8 cellular contexts compared by ENCODE assay signal in genomic region chr6:2765896-2766766, GRCh38. TPM values are rescaled to one million over a fixed set of nuclear protein-coding genes. Genes with fewer than 3 reads are reported as not detected.
DNase-seq lines count a peak whose midpoint lies in the region; ATAC-seq lines count a peak whose summit lies in the region.

No MANE protein-coding gene starts in this region.

- H4K8ac ChIP-seq in mesendoderm (ENCODE audit: low read depth, low read length), result no peak overlapping the region

- H3K4me3 ChIP-seq in ectodermal cell (ENCODE audit: insufficient read depth, low read depth, low read length) (peak overlapping the region; percentile 77), mesendoderm (ENCODE audit: low read length) (peak overlapping the region; percentile 63)

- H3K4me1 Mint-ChIP-seq in stimulated activated naive CD8-positive, alpha-beta T cell treated with anti-CD3 and anti-CD28 coated beads, Interleukin-15, amount 100 ng/mL, for 72 hours, result peaks cover 53% of the 10 kb centered on the region

- no peak overlapping the region for H2BK5ac ChIP-seq in mesendoderm (ENCODE audit: low read length)

- H3K27ac ChIP-seq in ectodermal cell (ENCODE audit: insufficient read depth, low read depth, low read length, poor library complexity, severe bottlenecking) (no peak overlapping the region), mesendoderm (ENCODE audit: low read depth, low read length) (peak overlapping the region; percentile 73)

- peak overlapping the region; percentile 92 for H3K9ac ChIP-seq in mesendoderm (ENCODE audit: low read length)

- peak overlapping the region; percentile 96 for H3K56ac ChIP-seq in mesendoderm (ENCODE audit: low read length)

- H3K36me3 ChIP-seq in ectodermal cell (ENCODE audit: control insufficient read depth, insufficient read depth, low read length) (no peaks in the 10 kb centered on the region), mesendoderm (ENCODE audit: control insufficient read depth, insufficient read depth, low read length) (no peaks in the 10 kb centered on the region)

- peak overlapping the region; percentile 88 to 91 for H3K27ac Mint-ChIP-seq in stimulated activated naive CD8-positive, alpha-beta T cell treated with anti-CD3 and anti-CD28 coated beads, Interleukin-15, amount 100 ng/mL, for 72 hours

- no peak overlapping the region for H4K5ac ChIP-seq in mesendoderm (ENCODE audit: low read length)

- ATAC-seq in GM21360 (IDR thresholded peaks at IDR 0.05; ENCODE audit: unreplicated experiment), result peak; percentile 27
- ATAC-seq in stimulated activated naive CD8-positive, alpha-beta T cell treated with anti-CD3 and anti-CD28 coated beads, Interleukin-15, amount 100 ng/mL, for 72 hours, result peak; percentile 1

- 0 to 1% methylated on average over 91 of the region's 91 CpGs for WGBS in ectodermal cell, 2 experiments
- WGBS in mesendoderm (ENCODE audit: extremely low coverage, insufficient coverage, low lambda C conversion rate), result no CpG with 5 or more reads among the region's 91 CpGs

- peaks cover 38% of the 10 kb centered on the region for H3K79me2 ChIP-seq in mesendoderm (ENCODE audit: control insufficient read depth, insufficient read depth, low read length)

- H3K27me3 ChIP-seq in ectodermal cell (ENCODE audit: control insufficient read depth, insufficient read depth, low read length, poor library complexity, severe bottlenecking) (no peaks in the 10 kb centered on the region), mesendoderm (ENCODE audit: insufficient read depth, low read length, poor library complexity) (no peaks in the 10 kb centered on the region)

- no peaks in the 10 kb centered on the region for H3K9me3 Mint-ChIP-seq in stimulated activated naive CD8-positive, alpha-beta T cell treated with anti-CD3 and anti-CD28 coated beads, Interleukin-15, amount 100 ng/mL, for 72 hours

- H3K4me2 ChIP-seq in mesendoderm (ENCODE audit: low read length), result peak overlapping the region; percentile 57

- no peak overlapping the region for H2BK120ac ChIP-seq in mesendoderm (ENCODE audit: low read depth, low read length)

- H3K23ac ChIP-seq in mesendoderm (ENCODE audit: low read length), result peak overlapping the region; percentile 83

- no peak overlapping the region for H2AK5ac ChIP-seq in mesendoderm (ENCODE audit: low read length)

- peaks cover 11% of the 10 kb centered on the region for H3K79me1 ChIP-seq in mesendoderm (ENCODE audit: low read length)

- no peak overlapping the region for H2BK15ac ChIP-seq in mesendoderm (replicated peaks; ENCODE audit: low read depth)

- no peaks in the 10 kb centered on the region for H3K9me3 ChIP-seq in ectodermal cell (ENCODE audit: control insufficient read depth, low read length)

- DNase-seq in EL, result peak; percentile 51
- peak; percentile 45 for DNase-seq in HT-29 (ENCODE audit: low spot score)
- peak; percentile 55 for DNase-seq in UCSD-AML1 (lab: John Stamatoyannopoulos, UW; ENCODE audit: unreplicated experiment)
- peak; percentile 61 for DNase-seq in mesendoderm
- peak; percentile 61 to 63 for DNase-seq in stimulated activated naive CD8-positive, alpha-beta T cell treated with anti-CD3 and anti-CD28 coated beads, Interleukin-15, amount 100 ng/mL, for 72 hours
- no peak for DNase-seq in globus pallidus (ENCODE audit: low spot score)

- no peaks in the 10 kb centered on the region for H3K27me3 Mint-ChIP-seq in stimulated activated naive CD8-positive, alpha-beta T cell treated with anti-CD3 and anti-CD28 coated beads, Interleukin-15, amount 100 ng/mL, for 72 hours

- H3K4ac ChIP-seq in mesendoderm (ENCODE audit: low read depth, low read length), result no peak overlapping the region

- H3K4me1 ChIP-seq in ectodermal cell (ENCODE audit: control insufficient read depth, insufficient read depth, low read length) (peaks cover 19% of the 10 kb centered on the region), mesendoderm (ENCODE audit: control insufficient read depth, low read depth, low read length) (peaks cover 7% of the 10 kb centered on the region)

- H3K18ac ChIP-seq in mesendoderm (ENCODE audit: low read length), result peak overlapping the region; percentile 19

- peak overlapping the region; percentile 81 to 91 for H3K4me3 Mint-ChIP-seq in stimulated activated naive CD8-positive, alpha-beta T cell treated with anti-CD3 and anti-CD28 coated beads, Interleukin-15, amount 100 ng/mL, for 72 hours

RNA-seq across cellular contexts. Expression of gene WRNIP1, which starts 0.9 kb away (rescaled TPM):
- 92.6 and 103 TPM in 2 replicates for total RNA-seq in HT-29 (2014; rRNA removed; shearing (Covaris generic))
- 35.9 TPM for polyA plus RNA-seq in ectodermal cell (2013, experiment 1 of 4)
- polyA plus RNA-seq in ectodermal cell (2013, experiment 2 of 4), result 28.0 TPM
- polyA plus RNA-seq in ectodermal cell (2013, experiment 3 of 4), result 24.3 TPM
- 27.2 TPM for polyA plus RNA-seq in ectodermal cell (2013, experiment 4 of 4)
- polyA plus RNA-seq in mesendoderm (2013, experiment 1 of 2), result 34.4 TPM
- polyA plus RNA-seq in mesendoderm (2013, experiment 2 of 2), result 35.4 TPM

RNA-seq across cellular contexts. Expression of gene MYLK4, which starts 15.4 kb away (rescaled TPM):
- total RNA-seq in HT-29 (2014; rRNA removed; shearing (Covaris generic)), result 0.03 and 0.08 TPM in 2 replicates
- 0.50 TPM for polyA plus RNA-seq in ectodermal cell (2013, experiment 1 of 4)
- polyA plus RNA-seq in ectodermal cell (2013, experiment 2 of 4), result 0.48 TPM
- polyA plus RNA-seq in ectodermal cell (2013, experiment 3 of 4), result 0.21 TPM
- polyA plus RNA-seq in ectodermal cell (2013, experiment 4 of 4), result 0.20 TPM
- polyA plus RNA-seq in mesendoderm (2013, experiment 1 of 2), result 0.10 TPM
- polyA plus RNA-seq in mesendoderm (2013, experiment 2 of 2), result 0.08 TPM
